Comparison of ENCODE assay signal across 8 cellular contexts in genomic region chr11:110429614-110430266, GRCh38. TPM values are rescaled to one million over a fixed set of nuclear protein-coding genes. Genes with fewer than 3 reads are reported as not detected.
DNase-seq lines count a peak whose midpoint lies in the region; ATAC-seq and TF ChIP-seq lines count a peak whose summit lies in the region.

TSS of gene FDX1 (plus strand) at chr11:110429948. CDS start at chr11:110430121, 173 bp downstream.

- H3K4me3 ChIP-seq in LNCaP clone FGC (ENCODE audit: low read depth, low read length), result peak within 1 kb of the TSS; percentile 85
- H3K4me3 ChIP-seq in gastroesophageal sphincter, result peak within 1 kb of the TSS; percentile 95 to 96

- ATAC-seq in gastroesophageal sphincter, result peak; percentile 94

- TF ChIP-seq POLR2A in gastroesophageal sphincter (IDR thresholded peaks at IDR 0.05), result peak; percentile 67 to 78

- in situ Hi-C loops in SK-MEL-5 (cut with HindIII; ENCODE audit: low pct_unique_long_range_greater_than_20kb, low sequenced_read_pairs), result no loop called here

- no peaks in the 10 kb centered on the region for H3K9me3 ChIP-seq in gastroesophageal sphincter

- no peak for TF ChIP-seq EP300 in gastroesophageal sphincter (IDR thresholded peaks at IDR 0.05)

- DNase-seq in GF-D8 (lab: John Stamatoyannopoulos, UW), result peak; percentile 96
- DNase-seq in GOT3 (lab: John Stamatoyannopoulos, UW), result peak; percentile 45
- no peak for DNase-seq in LNCaP clone FGC (ENCODE audit: low read depth)
- DNase-seq in SK-MEL-5 (ENCODE audit: low read depth, low spot score), result peak; percentile 72
- DNase-seq in activated naive CD4-positive, alpha-beta T cell treated with Interleukin-2 at 50 U/mL for 16 hours, result peak; percentile 85
- DNase-seq in nucleus accumbens (lab: John Stamatoyannopoulos, UW), result peak in 54 of 56 donors; percentile 29 to 92 (median 72)
- peak; percentile 78 for DNase-seq in superior temporal gyrus (ENCODE audit: extremely low spot score)

- TF ChIP-seq CTCF in LNCaP clone FGC (IDR thresholded peaks at IDR 0.05; ENCODE audit: control insufficient read depth, extremely low read depth, insufficient read depth), result peak; percentile 72
- peak; percentile 70 to 91 (median 85) for TF ChIP-seq CTCF in gastroesophageal sphincter (IDR thresholded peaks at IDR 0.05)

- WGBS in gastroesophageal sphincter (ENCODE audit: low coverage in 1 of 2), 2 donors, result 1 to 2% methylated on average over 5 to 8 of the region's 67 CpGs

- H3K27ac ChIP-seq in gastroesophageal sphincter, result peak within 1 kb of the TSS; percentile 65 to 96 (median 92)

- no peaks in the 10 kb centered on the region for H3K36me3 ChIP-seq in gastroesophageal sphincter

- H3K27me3 ChIP-seq in gastroesophageal sphincter, result no peaks in the 10 kb centered on the region

- H3K4me1 ChIP-seq in gastroesophageal sphincter, result peaks cover 0 to 46% (median 7%) of the 10 kb centered on the region in 3 donors

RNA-seq across cellular contexts. Expression of gene FDX1, which starts in this region (rescaled TPM):
- 11.1 and 12.5 TPM in 2 replicates for total RNA-seq in SK-MEL-5 (2014; rRNA removed; shearing (Covaris generic))
- polyA plus RNA-seq in SK-MEL-5 (2015; cell fraction: cytosol; rRNA removed), result 11.0 and 11.4 TPM in 2 replicates
- polyA plus RNA-seq in SK-MEL-5 (2015; cell fraction: nucleus; rRNA removed), result 1.7 and 2.0 TPM in 2 replicates
- total RNA-seq in gastroesophageal sphincter, result 10 to 100 TPM; 13.7 to 17.5 (median 14.7) TPM
